ENCODE assay signal across 17 cellular contexts in genomic region chr20:35978041-35978513, GRCh38. TPM values are rescaled to one million over a fixed set of nuclear protein-coding genes. Genes with fewer than 3 reads are reported as not detected.
DNase-seq lines count a peak whose midpoint lies in the region; TF ChIP-seq lines count a peak whose summit lies in the region.
"Had no signal": no experiment of that assay in that cellular context is flagged by ENCODE, and none has a peak within 500 bp of the region (broad histone marks: within the 10 kb centered on the region; RNA-seq: fewer than 3 reads in every experiment).

No MANE protein-coding gene starts in this region.

- H3K4me3 ChIP-seq in AG09309 (ENCODE audit: control insufficient read depth, low read depth, low read length) = no peak overlapping the region
- no peak overlapping the region for H3K4me3 ChIP-seq in Karpas-422 (ENCODE audit: low read length)
- no peak overlapping the region for H3K4me3 ChIP-seq in fibroblast of the aortic adventitia (ENCODE audit: low read depth, low read length)
- H3K4me3 ChIP-seq: adrenal gland, stomach, upper lobe of left lung had no signal

- H3K27ac ChIP-seq in Karpas-422 (ENCODE audit: low read length) = peak overlapping the region; percentile 51; the same call in 1 of the 2 replicates
- H3K27ac ChIP-seq: adrenal gland, foreskin keratinocyte, RWPE1, stomach, upper lobe of left lung had no signal

- H3K9ac ChIP-seq in Karpas-422 (ENCODE audit: low read length) = no peak overlapping the region

- peak overlapping the region; percentile 57 for H3K4me2 ChIP-seq in Karpas-422 (ENCODE audit: low read depth, low read length, poor library complexity, severe bottlenecking)

- H3K36me3 ChIP-seq in Karpas-422 (ENCODE audit: insufficient read depth, low read length) = no peaks in the 10 kb centered on the region
- H3K36me3 ChIP-seq: adrenal gland, stomach, upper lobe of left lung had no signal

- H3K4me1 ChIP-seq in Karpas-422 (ENCODE audit: low read length) = peaks cover 31% of the 10 kb centered on the region
- H3K4me1 ChIP-seq: adrenal gland, foreskin keratinocyte, stomach had no signal

- TF ChIP-seq CTCF in AG09309 (IDR thresholded peaks at IDR 0.05; ENCODE audit: control insufficient read depth, insufficient read depth, low read depth, low read length, missing control alignments) = no peak
- TF ChIP-seq CTCF in fibroblast of the aortic adventitia (IDR thresholded peaks at IDR 0.05; ENCODE audit: insufficient read depth, low read length) = no peak

- no peaks in the 10 kb centered on the region for H3K27me3 ChIP-seq in Karpas-422 (ENCODE audit: low read length)
- H3K27me3 ChIP-seq: adrenal gland, upper lobe of left lung had no signal

- peak; percentile 21 for DNase-seq in AG09309 (ENCODE audit: low read depth)
- peak; percentile 75 for DNase-seq in Karpas-422
- DNase-seq in SIG-M5 treated with dmso at 0.1 percent for 504 hours (lab: John Stamatoyannopoulos, UW; ENCODE audit: unreplicated experiment) = peak; percentile 74
- DNase-seq in fibroblast of the aortic adventitia (ENCODE audit: low read depth) = peak; percentile 21
- DNase-seq in activated CD8-positive, alpha-beta memory T cell treated with anti-CD3 and anti-CD28 coated beads, Interleukin-2, amount 50 U/mL, for 48 hours = no peak
- no peak for DNase-seq in anterior cingulate cortex (lab: John Stamatoyannopoulos, UW)
- no peak for DNase-seq in NCI-H2029 treated with DMSO at 0.1 percent for 48 hours (lab: John Stamatoyannopoulos, UW)
- no peak for DNase-seq in activated CD4-positive, alpha-beta T cell treated with anti-CD3 and anti-CD28 coated beads for 4 hours
- DNase-seq: COR-L47, foreskin keratinocyte, NCI-H1092, NCI-H774, stomach, T-helper 1 cell had no signal

- no peaks in the 10 kb centered on the region for H3K9me2 ChIP-seq in Karpas-422 (replicated peaks; ENCODE audit: insufficient read depth, low read length)

- H3K79me2 ChIP-seq in Karpas-422 (ENCODE audit: low read length) = no peaks in the 10 kb centered on the region

- no peaks in the 10 kb centered on the region for H4K20me1 ChIP-seq in Karpas-422 (ENCODE audit: insufficient read depth, low read depth, low read length)

- H2AFZ ChIP-seq in Karpas-422 (ENCODE audit: low read length) = no peak overlapping the region

- H3K9me3 ChIP-seq in Karpas-422 (ENCODE audit: low read length) = no peaks in the 10 kb centered on the region
- H3K9me3 ChIP-seq: adrenal gland, stomach, upper lobe of left lung had no signal

RNA-seq across cellular contexts. Expression of gene CNBD2, which starts 9.7 kb away (rescaled TPM):
- 8.4 and 10.4 TPM in 2 replicates for total RNA-seq in Karpas-422 (2014; rRNA removed; shearing (Covaris generic); ENCODE audit: low replicate concordance)
- total RNA-seq in fibroblast of the aortic adventitia (ENCODE audit: low replicate concordance) = 2.2 and 4.5 TPM in 2 replicates

RNA-seq across cellular contexts. Expression of gene SCAND1, which starts 23.8 kb away (rescaled TPM):
- 75.9 and 123 TPM in 2 replicates for total RNA-seq in Karpas-422 (2014; rRNA removed; shearing (Covaris generic); ENCODE audit: low replicate concordance)
- 34.1 and 161 TPM in 2 replicates for total RNA-seq in fibroblast of the aortic adventitia (ENCODE audit: low replicate concordance)

Comparison
In these comparisons a context has a peak if more than half of its experiments do, and no peak if none do; other contexts are left out.
1. DNase-seq: peak in AG09309 (single experiment), Karpas-422 (single experiment), SIG-M5 treated with dmso at 0.1 percent for 504 hours (single experiment) and fibroblast of the aortic adventitia (single experiment); none in activated CD8-positive, alpha-beta memory T cell treated with anti-CD3 and anti-CD28 coated beads, Interleukin-2, amount 50 U/mL, for 48 hours (single experiment), anterior cingulate cortex (0 of 58), NCI-H2029 treated with DMSO at 0.1 percent for 48 hours (single experiment) and activated CD4-positive, alpha-beta T cell treated with anti-CD3 and anti-CD28 coated beads for 4 hours (0 of 2).